7 cellular contexts compared by ENCODE assay signal in the genomic region with DNA sequence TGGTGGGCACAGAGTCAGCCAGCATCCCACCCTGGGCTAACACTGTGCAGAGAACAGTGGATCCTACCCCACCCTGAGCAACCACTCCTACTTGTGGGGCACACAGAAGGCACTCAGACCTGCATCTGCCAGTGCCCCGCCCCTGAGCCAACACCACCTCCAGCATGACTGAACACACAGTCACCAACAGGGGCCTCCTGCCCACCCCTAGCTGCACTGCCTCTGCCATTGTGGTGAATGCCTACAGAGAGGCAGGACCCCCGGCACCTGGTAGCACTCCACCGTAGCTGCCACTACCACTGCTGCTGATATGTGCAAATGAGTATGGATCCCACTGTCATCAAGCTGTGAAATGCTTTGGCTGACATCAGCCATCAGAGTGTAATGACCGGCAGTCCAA.
"Had no signal": no experiment of that assay in that cellular context is flagged by ENCODE, and none has a peak within 500 bp of the region (broad histone marks: within the 10 kb centered on the region; RNA-seq: fewer than 3 reads in every experiment).

No MANE protein-coding gene starts in this region.

- H3K27ac ChIP-seq: HL-60 had no signal

- ATAC-seq: GM23338, HCT116, HepG2 had no signal

- H2AFZ ChIP-seq: GM23338 had no signal

- H3K36me3 Mint-ChIP-seq: IgD-negative memory B cell had no signal

- DNase-seq: HFFc6 had no signal

- H3K4me3 ChIP-seq: GM23338, HAP-1 had no signal

- H3K36me3 ChIP-seq: HAP-1 had no signal

- H3K4me3 Mint-ChIP-seq: GM23338, HFFc6, IgD-negative memory B cell had no signal

- H3K9me3 Mint-ChIP-seq: GM23338 had no signal

- H3K4me2 ChIP-seq: GM23338 had no signal

- H3K27me3 Mint-ChIP-seq: IgD-negative memory B cell had no signal

- H3K27ac Mint-ChIP-seq: GM23338, HFFc6, IgD-negative memory B cell had no signal

- H3K4me1 ChIP-seq: HAP-1 had no signal

- H3K4me1 Mint-ChIP-seq: GM23338, IgD-negative memory B cell had no signal
